ENCODE assay signal across 21 cellular contexts in genomic region chr20:63259734-63260460, GRCh38. TPM values are rescaled to one million over a fixed set of nuclear protein-coding genes. Genes with fewer than 3 reads are reported as not detected.
"Had no signal": no experiment of that assay in that cellular context is flagged by ENCODE, and none has a peak within 500 bp of the region (broad histone marks: within the 10 kb centered on the region; RNA-seq: fewer than 3 reads in every experiment).

No MANE protein-coding gene starts in this region.

- H3K36me3 Mint-ChIP-seq: activated naive CD4-positive, alpha-beta T cell treated with anti-CD3 and anti-CD28 coated beads, Interleukin-2, amount 10 ng/mL, durations not matched to agents 7 days and 5 days; immature natural killer cell; natural killer cell treated with Interleukin-12 subunit alpha and Interleukin-12 subunit beta and Interleukin-15 and Interleukin-18, amount 100 ng/mL, for 72 hours; WTC11 had no signal

- DNase-seq: activated CD4-positive, alpha-beta memory T cell treated with anti-CD3 and anti-CD28 coated beads, Interleukin-2, amount 10 ng/mL, durations not matched to agents 7 days and 5 days; activated CD4-positive, alpha-beta T cell treated with anti-CD3 and anti-CD28 coated beads for 4 hours; activated naive CD4-positive, alpha-beta T cell treated with anti-CD3 and anti-CD28 coated beads, Interleukin-2, amount 10 ng/mL, durations not matched to agents 7 days and 5 days; activated T-cell treated with anti-CD3 and anti-CD28 coated beads, Interleukin-2, amount 50 U/mL, for 24 hours; glutamatergic neuron; immature natural killer cell; mesendoderm; sigmoid colon; stimulated activated CD4-positive, alpha-beta T cell treated with anti-CD3 and anti-CD28 coated beads, Interleukin-2, amount 100 ng/mL, for 24 hours; stomach; T-helper 17 cell; testis; upper lobe of right lung had no signal

- H3K9me3 ChIP-seq: esophagus muscularis mucosa, sigmoid colon, stomach, testis, upper lobe of right lung had no signal

- H3K27me3 ChIP-seq: testis had no signal

- H3K27ac Mint-ChIP-seq: activated CD4-positive, alpha-beta memory T cell treated with anti-CD3 and anti-CD28 coated beads, Interleukin-2, amount 10 ng/mL, durations not matched to agents 7 days and 5 days; activated naive CD4-positive, alpha-beta T cell treated with anti-CD3 and anti-CD28 coated beads, Interleukin-2, amount 10 ng/mL, durations not matched to agents 7 days and 5 days; activated T-cell treated with anti-CD3 and anti-CD28 coated beads, Interleukin-2, amount 50 U/mL, for 24 hours; immature natural killer cell; natural killer cell treated with Interleukin-12 subunit alpha and Interleukin-12 subunit beta and Interleukin-15 and Interleukin-18, amount 100 ng/mL, for 72 hours; T-helper 17 cell had no signal

- H3K9me3 Mint-ChIP-seq: activated CD4-positive, alpha-beta memory T cell treated with anti-CD3 and anti-CD28 coated beads, Interleukin-2, amount 10 ng/mL, durations not matched to agents 7 days and 5 days; activated naive CD4-positive, alpha-beta T cell treated with anti-CD3 and anti-CD28 coated beads, Interleukin-2, amount 10 ng/mL, durations not matched to agents 7 days and 5 days; activated T-cell treated with anti-CD3 and anti-CD28 coated beads, Interleukin-2, amount 50 U/mL, for 24 hours; immature natural killer cell; natural killer cell treated with Interleukin-12 subunit alpha and Interleukin-12 subunit beta and Interleukin-15 and Interleukin-18, amount 100 ng/mL, for 72 hours; WTC11 had no signal

- H3K36me3 ChIP-seq: cardiac muscle cell, esophagus muscularis mucosa, sigmoid colon, stomach, upper lobe of right lung had no signal

- H3K27ac ChIP-seq: cardiac muscle cell, esophagus muscularis mucosa, sigmoid colon, stomach, testis, upper lobe of right lung had no signal

- H3K4me3 Mint-ChIP-seq: activated CD4-positive, alpha-beta memory T cell treated with anti-CD3 and anti-CD28 coated beads, Interleukin-2, amount 10 ng/mL, durations not matched to agents 7 days and 5 days; activated naive CD4-positive, alpha-beta T cell treated with anti-CD3 and anti-CD28 coated beads, Interleukin-2, amount 10 ng/mL, durations not matched to agents 7 days and 5 days; activated T-cell treated with anti-CD3 and anti-CD28 coated beads, Interleukin-2, amount 50 U/mL, for 24 hours; immature natural killer cell; natural killer cell treated with Interleukin-12 subunit alpha and Interleukin-12 subunit beta and Interleukin-15 and Interleukin-18, amount 100 ng/mL, for 72 hours; T-helper 17 cell; WTC11 had no signal

- H3K4me3 ChIP-seq: cardiac muscle cell, esophagus muscularis mucosa, sigmoid colon, stomach, testis, upper lobe of right lung had no signal

- H3K4me1 ChIP-seq: sigmoid colon, upper lobe of right lung had no signal

RNA-seq across cellular contexts. Expression of gene NKAIN4, which starts 5.6 kb away (rescaled TPM):
- total RNA-seq: activated CD4-positive, alpha-beta memory T cell treated with anti-CD3 and anti-CD28 coated beads, Interleukin-2, amount 10 ng/mL, durations not matched to agents 7 days and 5 days; cardiac muscle cell; fibroblast of villous mesenchyme; natural killer cell treated with Interleukin-12 subunit alpha and Interleukin-12 subunit beta and Interleukin-15 and Interleukin-18, amount 100 ng/mL, for 72 hours; pulmonary artery endothelial cell; T-helper 17 cell; upper lobe of right lung had no signal
- polyA plus RNA-seq: cardiac muscle cell, immature natural killer cell had no signal

RNA-seq across cellular contexts. Expression of gene BIRC7, which starts 24.2 kb away (rescaled TPM):
- total RNA-seq: activated CD4-positive, alpha-beta memory T cell treated with anti-CD3 and anti-CD28 coated beads, Interleukin-2, amount 10 ng/mL, durations not matched to agents 7 days and 5 days; esophagus muscularis mucosa; fibroblast of villous mesenchyme; natural killer cell treated with Interleukin-12 subunit alpha and Interleukin-12 subunit beta and Interleukin-15 and Interleukin-18, amount 100 ng/mL, for 72 hours; osteocyte; pulmonary artery endothelial cell; stomach; T-helper 17 cell had no signal
- polyA plus RNA-seq: cardiac muscle cell, immature natural killer cell, stomach had no signal

RNA-seq across cellular contexts. Expression of gene COL20A1, which starts 33.1 kb away (rescaled TPM):
- total RNA-seq: activated CD4-positive, alpha-beta memory T cell treated with anti-CD3 and anti-CD28 coated beads, Interleukin-2, amount 10 ng/mL, durations not matched to agents 7 days and 5 days; cardiac muscle cell; lower leg skin; natural killer cell treated with Interleukin-12 subunit alpha and Interleukin-12 subunit beta and Interleukin-15 and Interleukin-18, amount 100 ng/mL, for 72 hours; osteocyte; pulmonary artery endothelial cell; sigmoid colon; upper lobe of right lung had no signal
- polyA plus RNA-seq: immature natural killer cell had no signal
